Comparison of ENCODE assay signal across 14 cellular contexts in genomic region chr11:125202362-125202880, GRCh38. TPM values are rescaled to one million over a fixed set of nuclear protein-coding genes. Genes with fewer than 3 reads are reported as not detected.
DNase-seq lines count a peak whose midpoint lies in the region; ATAC-seq and TF ChIP-seq lines count a peak whose summit lies in the region.
"Had no signal": no experiment of that assay in that cellular context is flagged by ENCODE, and none has a peak within 500 bp of the region (broad histone marks: within the 10 kb centered on the region; RNA-seq: fewer than 3 reads in every experiment).

No MANE protein-coding gene starts in this region.

- no peak overlapping the region for H3K27ac ChIP-seq in cardiac muscle cell

- H3K4me1 ChIP-seq in cardiac muscle cell (ENCODE audit: low read depth) = peaks cover 15% of the 10 kb centered on the region

- H3K36me3 ChIP-seq in cardiac muscle cell = no peaks in the 10 kb centered on the region

- no peaks in the 10 kb centered on the region for H3K9me3 ChIP-seq in cardiac muscle cell (ENCODE audit: low read depth)

- H3K9me3 Mint-ChIP-seq in brain (no peaks in the 10 kb centered on the region), mesothelial cell of epicardium (no peaks in the 10 kb centered on the region)
- no peaks in the 10 kb centered on the region for H3K9me3 Mint-ChIP-seq in stimulated activated effector memory CD8-positive, alpha-beta T cell treated with anti-CD3 and anti-CD28 coated beads, Interleukin-12 subunit alpha, Interleukin-12 subunit beta, amount 100 ng/mL, for 72 hours

- H3K27ac Mint-ChIP-seq in brain (peak overlapping the region in 3 of 5 experiments; percentile 70 to 72 (median 70)), mesothelial cell of epicardium (peak overlapping the region; percentile 71)
- H3K27ac Mint-ChIP-seq in stimulated activated effector memory CD8-positive, alpha-beta T cell treated with anti-CD3 and anti-CD28 coated beads, Interleukin-12 subunit alpha, Interleukin-12 subunit beta, amount 100 ng/mL, for 72 hours = no peak overlapping the region

- H3K27me3 ChIP-seq in cardiac muscle cell = no peaks in the 10 kb centered on the region

- peaks cover 4% of the 10 kb centered on the region for H3K36me3 Mint-ChIP-seq in brain
- H3K36me3 Mint-ChIP-seq in mesothelial cell of epicardium = no peaks in the 10 kb centered on the region
- H3K36me3 Mint-ChIP-seq in stimulated activated effector memory CD8-positive, alpha-beta T cell treated with anti-CD3 and anti-CD28 coated beads, Interleukin-12 subunit alpha, Interleukin-12 subunit beta, amount 100 ng/mL, for 72 hours = no peaks in the 10 kb centered on the region

- TF ChIP-seq CTCF in cardiac muscle cell (IDR thresholded peaks at IDR 0.05; ENCODE audit: low read depth, low read length) = no peak
- no peak for TF ChIP-seq CTCF in brain (conservative IDR thresholded peaks at IDR 0.05)
- TF ChIP-seq CTCF in mesothelial cell of epicardium (IDR thresholded peaks at IDR 0.05; ENCODE audit: unreplicated experiment) = no peak

- H3K4me1 Mint-ChIP-seq in brain = peaks cover 69% of the 10 kb centered on the region
- H3K4me1 Mint-ChIP-seq in mesothelial cell of epicardium = peaks cover 57% of the 10 kb centered on the region
- no peaks in the 10 kb centered on the region for H3K4me1 Mint-ChIP-seq in stimulated activated effector memory CD8-positive, alpha-beta T cell treated with anti-CD3 and anti-CD28 coated beads, Interleukin-12 subunit alpha, Interleukin-12 subunit beta, amount 100 ng/mL, for 72 hours

- ATAC-seq in Right ventricle myocardium superior (ENCODE audit: poor library complexity) (no peak), sciatic nerve (peak; percentile 75)
- no peak for ATAC-seq in stimulated activated effector memory CD8-positive, alpha-beta T cell treated with anti-CD3 and anti-CD28 coated beads, Interleukin-12 subunit alpha, Interleukin-12 subunit beta, amount 100 ng/mL, for 72 hours

- no peak overlapping the region for H3K4me3 Mint-ChIP-seq in brain
- H3K4me3 Mint-ChIP-seq in mesothelial cell of epicardium = no peak overlapping the region
- no peak overlapping the region for H3K4me3 Mint-ChIP-seq in stimulated activated effector memory CD8-positive, alpha-beta T cell treated with anti-CD3 and anti-CD28 coated beads, Interleukin-12 subunit alpha, Interleukin-12 subunit beta, amount 100 ng/mL, for 72 hours

- intact Hi-C loops in Right ventricle myocardium superior (cut with DNase I) (no loop called here), sciatic nerve (cut with DNase I) (no loop called here)

- H3K27me3 Mint-ChIP-seq in brain (no peaks in the 10 kb centered on the region), mesothelial cell of epicardium (ENCODE audit: low read depth) (no peaks in the 10 kb centered on the region)

- no peak overlapping the region for H3K4me3 ChIP-seq in cardiac muscle cell

- DNase-seq in cardiac muscle cell (ENCODE audit: low read depth in 1 of 2, low spot score in 1 of 2) = peak; percentile 32 to 43
- DNase-seq in Right ventricle myocardium superior = no peak
- no peak for DNase-seq in mesothelial cell of epicardium (ENCODE audit: low spot score in 2 of 2, unreplicated experiment in 2 of 2)
- DNase-seq in sciatic nerve (ENCODE audit: low spot score) = no peak
- no peak for DNase-seq in stimulated activated effector memory CD8-positive, alpha-beta T cell treated with anti-CD3 and anti-CD28 coated beads, Interleukin-12 subunit alpha, Interleukin-12 subunit beta, amount 100 ng/mL, for 72 hours (ENCODE audit: low spot score in 2 of 2)
- DNase-seq in NCI-H2081 treated with DMSO at 0.1 percent for 48 hours (lab: John Stamatoyannopoulos, UW) = no peak
- DNase-seq in NCI-H82 treated with DMSO at 0.1 percent for 48 hours (lab: John Stamatoyannopoulos, UW; ENCODE audit: unreplicated experiment) = no peak
- DNase-seq: DMS53, MM.1S, NCI-H1105 treated with DMSO at 0.1 percent for 48 hours, NCI-H1930, NCI-H510A treated with DMSO at 0.1 percent for 48 hours had no signal

RNA-seq across cellular contexts. Expression of gene PKNOX2, which starts 37.9 kb away (rescaled TPM):
- total RNA-seq in cardiac muscle cell (3.6 and 6.1 TPM in 2 replicates), Right ventricle myocardium superior (5.8 TPM), mesothelial cell of epicardium (20.4 to 23.1 TPM (median 22.2 TPM) in 3 replicates), sciatic nerve (17.3 TPM)
- polyA plus RNA-seq in cardiac muscle cell (2.1 and 5.8 TPM in 2 replicates), brain (ENCODE audit: insufficient read depth, low read depth, low replicate concordance) (6.4 TPM)
- total RNA-seq: A172 had no signal

Comparison
In these comparisons a context has a peak if more than half of its experiments do, and no peak if none do; other contexts are left out.
1. DNase-seq: peak in cardiac muscle cell (2 of 2); none in Right ventricle myocardium superior (single experiment), mesothelial cell of epicardium (0 of 2), sciatic nerve (single experiment), stimulated activated effector memory CD8-positive, alpha-beta T cell treated with anti-CD3 and anti-CD28 coated beads, Interleukin-12 subunit alpha, Interleukin-12 subunit beta, amount 100 ng/mL, for 72 hours (0 of 2), NCI-H2081 treated with DMSO at 0.1 percent for 48 hours (single experiment) and NCI-H82 treated with DMSO at 0.1 percent for 48 hours (single experiment).